Comparison of ENCODE assay signal across 8 cellular contexts in the genomic region with DNA sequence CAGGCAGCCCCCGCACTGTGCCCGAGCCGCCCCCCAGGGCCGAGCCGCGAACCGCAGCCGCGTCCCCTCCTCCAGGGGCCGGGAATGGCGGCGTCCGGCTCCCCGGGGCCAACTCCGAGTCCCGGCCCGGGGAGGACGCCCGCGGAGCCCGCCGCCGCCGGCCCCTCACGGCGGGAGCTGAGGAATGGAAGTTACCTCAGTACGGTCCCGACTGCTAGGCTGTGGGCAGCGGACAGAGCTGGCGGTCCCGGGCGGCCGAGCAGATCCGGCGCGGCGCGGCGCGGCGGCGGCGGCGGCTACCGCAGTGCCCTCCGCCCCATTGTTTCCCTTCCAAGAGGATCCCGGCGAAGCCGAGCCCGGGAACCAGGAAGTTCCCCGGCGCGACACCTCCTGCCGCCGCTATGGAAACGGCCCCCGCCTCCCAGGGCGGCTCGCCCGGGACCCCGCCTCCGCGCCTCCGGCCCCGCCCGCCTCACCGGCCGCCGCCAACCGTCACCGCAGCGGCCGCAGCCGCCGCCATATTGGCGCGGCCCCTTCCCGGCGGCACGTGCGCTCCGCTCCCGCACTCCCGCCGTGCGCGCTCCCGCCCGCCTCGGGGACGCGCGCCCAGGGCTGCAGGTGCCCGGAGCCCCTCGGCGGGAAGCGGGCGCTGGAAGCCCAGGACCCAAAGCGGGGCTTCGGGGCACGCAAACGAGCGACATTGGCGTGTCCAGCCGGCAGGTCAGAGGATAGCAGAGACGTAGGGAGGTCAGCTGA. TPM values are rescaled to one million over a fixed set of nuclear protein-coding genes. Genes with fewer than 3 reads are reported as not detected.
A peak's percentile ranks its signal among the peaks of the same experiment; 100 is the strongest.
DNase-seq lines count a peak whose midpoint lies in the region; ATAC-seq, FAIRE-seq and TF ChIP-seq lines count a peak whose summit lies in the region.

A gene (minus strand): TSS at position 403 of the 756 bp plus-strand sequence. CDS start 14,016 bp downstream, outside the sequence.

- H3K4me1 Mint-ChIP-seq in CD14-positive monocyte, result peaks cover 33% of the 10 kb centered on the region

- H3K36me3 ChIP-seq in mucosa of descending colon (ENCODE audit: low read depth), result no peaks in the 10 kb centered on the region

- peaks cover 2 to 4% (median 2%) of the 10 kb centered on the region in 3 donors for H3K27me3 Mint-ChIP-seq in CD14-positive monocyte (ENCODE audit: low read depth in 3 of 3)

- intact Hi-C loops in CD14-positive monocyte (cut with micrococcal nuclease), result loop anchor here in 1 of 2 donors (10.0 kb wide), 2 partner anchors 87 to 133 kb away; a partner anchor contains a TSS
- intact Hi-C loops in mucosa of descending colon (cut with DNase I, micrococcal nuclease), result no loop called here

- H3K4me3 ChIP-seq in epithelial cell of proximal tubule (ENCODE audit: low read depth, low read length), result peak within 1 kb of the TSS; percentile 75
- H3K4me3 ChIP-seq in mucosa of descending colon, result peak within 1 kb of the TSS; percentile 60

- peak within 1 kb of the TSS; percentile 73 to 93 (median 84) for H3K27ac Mint-ChIP-seq in CD14-positive monocyte

- TF ChIP-seq CTCF in CD14-positive monocyte (IDR thresholded peaks at IDR 0.05), result no peak
- TF ChIP-seq CTCF in epithelial cell of proximal tubule (conservative IDR thresholded peaks at IDR 0.05; ENCODE audit: low read depth, low read length), result no peak
- no peak for TF ChIP-seq CTCF in mucosa of descending colon (IDR thresholded peaks at IDR 0.05)

- peak; percentile 78 for DNase-seq in CD14-positive monocyte (ENCODE audit: low spot score)
- DNase-seq in GM19239 (ENCODE audit: insufficient read length, low spot score), result peak; percentile 28
- DNase-seq in NOMO-1 treated with DMSO at 0.1 percent for 48 hours (lab: John Stamatoyannopoulos, UW; ENCODE audit: unreplicated experiment), result peak; percentile 55
- DNase-seq in activated T-cell treated with anti-CD3 and anti-CD28 coated beads, Interleukin-2, amount 50 U/mL, for 1 hour, result peak; percentile 73
- DNase-seq in epithelial cell of proximal tubule (ENCODE audit: low read depth), result no peak
- DNase-seq in mucosa of descending colon, result peak; percentile 91 to 96 (median 94)
- DNase-seq in stimulated activated CD8-positive, alpha-beta memory T cell treated with anti-CD3 and anti-CD28 coated beads, Interleukin-4, amount 100 ng/mL, for 24 hours (ENCODE audit: low read depth), result peak; percentile 51

- H3K4me3 Mint-ChIP-seq in CD14-positive monocyte, result peak within 1 kb of the TSS; percentile 90 to 95

- H3K36me3 Mint-ChIP-seq in CD14-positive monocyte, result no peaks in the 10 kb centered on the region

- H3K9me3 Mint-ChIP-seq in CD14-positive monocyte, result peaks cover 0 to 2% (median 0%) of the 10 kb centered on the region in 7 donors

- ATAC-seq in HG03460 (IDR thresholded peaks at IDR 0.05; ENCODE audit: unreplicated experiment), result peak; percentile 55
- ATAC-seq in mucosa of descending colon, result peak; percentile 95

- FAIRE-seq in GM19239 (lab: Jason Lieb, UNC), result no peak

- H3K9me3 ChIP-seq in mucosa of descending colon, result no peaks in the 10 kb centered on the region

- peaks cover 18% of the 10 kb centered on the region for H3K4me1 ChIP-seq in mucosa of descending colon (ENCODE audit: low read depth)

RNA-seq across cellular contexts. Expression of the gene that starts here (rescaled TPM):
- 1 to 10 TPM; 6.7 to 7.7 TPM for polyA plus RNA-seq in CD14-positive monocyte
- total RNA-seq in epithelial cell of proximal tubule, result 14.7 and 18.8 TPM in 2 replicates
- total RNA-seq in mucosa of descending colon, result 10 to 100 TPM; 14.6 to 20.0 (median 19.8) TPM
